Comparison of ENCODE assay signal across 1 cellular context in the genomic region with DNA sequence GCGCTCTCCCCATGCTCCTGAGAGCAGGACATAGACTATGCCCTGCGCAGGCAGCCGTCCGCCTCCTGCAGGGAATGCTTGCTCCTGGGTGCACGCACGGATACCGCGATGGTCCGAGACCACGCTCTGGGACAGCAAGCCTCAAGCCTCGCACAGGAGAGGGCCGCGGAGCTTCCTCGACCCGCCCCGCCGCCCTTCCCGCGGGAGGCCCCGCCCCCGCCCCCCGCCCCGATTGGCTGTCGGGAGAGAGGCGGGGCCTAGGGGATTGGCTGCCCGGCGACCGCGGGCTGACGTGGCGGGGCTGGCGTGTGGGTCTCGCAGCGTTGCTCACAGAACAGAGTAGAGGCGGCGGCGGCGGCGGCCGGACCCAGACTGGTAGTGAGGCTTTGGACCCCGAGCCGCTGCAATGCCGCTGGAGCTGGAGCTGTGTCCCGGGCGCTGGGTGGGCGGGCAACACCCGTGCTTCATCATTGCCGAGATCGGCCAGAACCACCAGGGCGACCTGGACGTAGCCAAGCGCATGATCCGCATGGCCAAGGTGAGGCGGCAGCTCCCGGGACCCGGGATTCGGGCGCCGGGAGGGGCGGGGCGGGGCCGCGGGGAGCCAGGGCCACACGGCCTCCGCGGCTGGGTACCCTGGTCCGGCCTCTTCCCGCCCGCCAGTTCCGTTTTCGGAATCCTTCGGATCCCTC.
A peak's percentile ranks its signal among the peaks of the same experiment; 100 is the strongest.
TF ChIP-seq lines count a peak whose summit lies in the region.

A gene with protein sequence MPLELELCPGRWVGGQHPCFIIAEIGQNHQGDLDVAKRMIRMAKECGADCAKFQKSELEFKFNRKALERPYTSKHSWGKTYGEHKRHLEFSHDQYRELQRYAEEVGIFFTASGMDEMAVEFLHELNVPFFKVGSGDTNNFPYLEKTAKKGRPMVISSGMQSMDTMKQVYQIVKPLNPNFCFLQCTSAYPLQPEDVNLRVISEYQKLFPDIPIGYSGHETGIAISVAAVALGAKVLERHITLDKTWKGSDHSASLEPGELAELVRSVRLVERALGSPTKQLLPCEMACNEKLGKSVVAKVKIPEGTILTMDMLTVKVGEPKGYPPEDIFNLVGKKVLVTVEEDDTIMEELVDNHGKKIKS (plus strand): TSS at position 330 of the 692 bp plus-strand sequence. CDS start 77 bp downstream, at position 407.

TF ChIP-seq in liver, 16 proteins besides CTCF, POLR2A, EP300 and RAD21 (continued from another document):
- TF ChIP-seq, protein P1, sequence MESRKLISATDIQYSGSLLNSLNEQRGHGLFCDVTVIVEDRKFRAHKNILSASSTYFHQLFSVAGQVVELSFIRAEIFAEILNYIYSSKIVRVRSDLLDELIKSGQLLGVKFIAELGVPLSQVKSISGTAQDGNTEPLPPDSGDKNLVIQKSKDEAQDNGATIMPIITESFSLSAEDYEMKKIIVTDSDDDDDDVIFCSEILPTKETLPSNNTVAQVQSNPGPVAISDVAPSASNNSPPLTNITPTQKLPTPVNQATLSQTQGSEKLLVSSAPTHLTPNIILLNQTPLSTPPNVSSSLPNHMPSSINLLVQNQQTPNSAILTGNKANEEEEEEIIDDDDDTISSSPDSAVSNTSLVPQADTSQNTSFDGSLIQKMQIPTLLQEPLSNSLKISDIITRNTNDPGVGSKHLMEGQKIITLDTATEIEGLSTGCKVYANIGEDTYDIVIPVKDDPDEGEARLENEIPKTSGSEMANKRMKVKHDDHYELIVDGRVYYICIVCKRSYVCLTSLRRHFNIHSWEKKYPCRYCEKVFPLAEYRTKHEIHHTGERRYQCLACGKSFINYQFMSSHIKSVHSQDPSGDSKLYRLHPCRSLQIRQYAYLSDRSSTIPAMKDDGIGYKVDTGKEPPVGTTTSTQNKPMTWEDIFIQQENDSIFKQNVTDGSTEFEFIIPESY (IDR thresholded peaks at IDR 0.05) = peak; percentile 86
TF ChIP-seq in liver: peak in this region for 6.
